In genomic region chr10:114726820-114727271, GRCh38 we compare ENCODE assay signal across 2 cellular contexts.
TF ChIP-seq lines count a peak whose summit lies in the region.

No MANE protein-coding gene starts in this region.

TF ChIP-seq in A549, 52 proteins besides CTCF, POLR2A, EP300 and RAD21 (continued from another document):
- TF ChIP-seq USF2 (IDR thresholded peaks at IDR 0.05) (no peak), NR3C1 (IDR thresholded peaks at IDR 0.05) (no peak), NPAS2 (CRISPR knock-in tag; IDR thresholded peaks at IDR 0.05; ENCODE audit: borderline replicate concordance) (no peak), JUNB (IDR thresholded peaks at IDR 0.05) (no peak), RCOR1 (IDR thresholded peaks at IDR 0.05; ENCODE audit: low read depth, low read length) (no peak), TFCP2L1 (CRISPR knock-in tag; IDR thresholded peaks at IDR 0.05) (no peak), CHD4 (IDR thresholded peaks at IDR 0.05; ENCODE audit: borderline replicate concordance) (no peak), RARB (CRISPR knock-in tag; IDR thresholded peaks at IDR 0.05) (no peak), NFE2L2 (conservative IDR thresholded peaks at IDR 0.05; ENCODE audit: low read length) (no peak)
- TF ChIP-seq, protein P1, sequence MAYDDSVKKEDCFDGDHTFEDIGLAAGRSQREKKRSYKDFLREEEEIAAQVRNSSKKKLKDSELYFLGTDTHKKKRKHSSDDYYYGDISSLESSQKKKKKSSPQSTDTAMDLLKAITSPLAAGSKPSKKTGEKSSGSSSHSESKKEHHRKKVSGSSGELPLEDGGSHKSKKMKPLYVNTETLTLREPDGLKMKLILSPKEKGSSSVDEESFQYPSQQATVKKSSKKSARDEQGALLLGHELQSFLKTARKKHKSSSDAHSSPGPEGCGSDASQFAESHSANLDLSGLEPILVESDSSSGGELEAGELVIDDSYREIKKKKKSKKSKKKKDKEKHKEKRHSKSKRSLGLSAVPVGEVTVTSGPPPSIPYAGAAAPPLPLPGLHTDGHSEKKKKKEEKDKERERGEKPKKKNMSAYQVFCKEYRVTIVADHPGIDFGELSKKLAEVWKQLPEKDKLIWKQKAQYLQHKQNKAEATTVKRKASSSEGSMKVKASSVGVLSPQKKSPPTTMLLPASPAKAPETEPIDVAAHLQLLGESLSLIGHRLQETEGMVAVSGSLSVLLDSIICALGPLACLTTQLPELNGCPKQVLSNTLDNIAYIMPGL (CRISPR knock-in tag; IDR thresholded peaks at IDR 0.05; ENCODE audit: borderline replicate concordance): no peak

TF ChIP-seq in Ishikawa, 13 proteins besides CTCF, POLR2A, EP300 and RAD21 (continued from another document):
- TF ChIP-seq, protein P2, sequence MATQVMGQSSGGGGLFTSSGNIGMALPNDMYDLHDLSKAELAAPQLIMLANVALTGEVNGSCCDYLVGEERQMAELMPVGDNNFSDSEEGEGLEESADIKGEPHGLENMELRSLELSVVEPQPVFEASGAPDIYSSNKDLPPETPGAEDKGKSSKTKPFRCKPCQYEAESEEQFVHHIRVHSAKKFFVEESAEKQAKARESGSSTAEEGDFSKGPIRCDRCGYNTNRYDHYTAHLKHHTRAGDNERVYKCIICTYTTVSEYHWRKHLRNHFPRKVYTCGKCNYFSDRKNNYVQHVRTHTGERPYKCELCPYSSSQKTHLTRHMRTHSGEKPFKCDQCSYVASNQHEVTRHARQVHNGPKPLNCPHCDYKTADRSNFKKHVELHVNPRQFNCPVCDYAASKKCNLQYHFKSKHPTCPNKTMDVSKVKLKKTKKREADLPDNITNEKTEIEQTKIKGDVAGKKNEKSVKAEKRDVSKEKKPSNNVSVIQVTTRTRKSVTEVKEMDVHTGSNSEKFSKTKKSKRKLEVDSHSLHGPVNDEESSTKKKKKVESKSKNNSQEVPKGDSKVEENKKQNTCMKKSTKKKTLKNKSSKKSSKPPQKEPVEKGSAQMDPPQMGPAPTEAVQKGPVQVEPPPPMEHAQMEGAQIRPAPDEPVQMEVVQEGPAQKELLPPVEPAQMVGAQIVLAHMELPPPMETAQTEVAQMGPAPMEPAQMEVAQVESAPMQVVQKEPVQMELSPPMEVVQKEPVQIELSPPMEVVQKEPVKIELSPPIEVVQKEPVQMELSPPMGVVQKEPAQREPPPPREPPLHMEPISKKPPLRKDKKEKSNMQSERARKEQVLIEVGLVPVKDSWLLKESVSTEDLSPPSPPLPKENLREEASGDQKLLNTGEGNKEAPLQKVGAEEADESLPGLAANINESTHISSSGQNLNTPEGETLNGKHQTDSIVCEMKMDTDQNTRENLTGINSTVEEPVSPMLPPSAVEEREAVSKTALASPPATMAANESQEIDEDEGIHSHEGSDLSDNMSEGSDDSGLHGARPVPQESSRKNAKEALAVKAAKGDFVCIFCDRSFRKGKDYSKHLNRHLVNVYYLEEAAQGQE (IDR thresholded peaks at IDR 0.05; ENCODE audit: low read depth): no peak
- TF ChIP-seq CEBPB (IDR thresholded peaks at IDR 0.05) (no peak), CREB1 (IDR thresholded peaks at IDR 0.05; ENCODE audit: low read depth) (no peak), YY1 (IDR thresholded peaks at IDR 0.05; ENCODE audit: low read depth) (no peak), USF1 (IDR thresholded peaks at IDR 0.05) (no peak)
